In the genomic region with DNA sequence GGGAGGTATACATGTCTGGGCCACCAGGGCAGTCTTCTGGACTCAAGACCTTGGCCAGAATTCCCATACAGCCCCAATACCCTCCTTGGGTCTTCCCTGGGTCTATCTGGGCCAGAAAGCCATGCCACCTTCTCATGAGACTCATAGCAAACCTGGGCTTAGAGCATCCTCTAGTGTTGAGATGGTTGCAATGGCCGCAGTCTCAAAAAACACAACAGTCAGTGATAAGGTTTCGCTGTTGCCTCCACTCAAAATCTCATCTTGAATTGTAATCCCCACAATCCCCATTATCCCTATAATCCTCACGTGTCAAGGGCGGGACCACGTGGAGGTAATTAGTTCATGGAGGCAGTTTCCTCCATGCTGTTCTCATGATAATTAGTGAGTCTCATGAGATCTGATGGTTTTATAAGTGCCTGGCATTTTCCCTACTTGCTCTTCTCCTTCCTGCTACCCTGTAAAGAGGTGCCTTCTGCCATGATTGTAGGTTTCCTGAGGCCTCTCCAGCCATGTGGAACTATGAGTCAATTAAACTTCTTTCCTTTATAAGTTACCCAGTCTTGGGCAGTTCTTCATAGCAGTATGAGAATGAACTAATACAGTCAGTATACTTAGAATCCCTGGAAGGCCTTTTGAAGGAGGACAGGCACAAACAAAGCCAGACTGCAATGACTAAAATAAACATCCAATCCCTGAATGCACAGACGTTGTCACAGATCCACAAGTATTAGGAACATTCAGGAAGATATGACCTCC, we compare ENCODE assay signal across 9 cellular contexts.
DNase-seq lines count a peak whose midpoint lies in the region; ATAC-seq and TF ChIP-seq lines count a peak whose summit lies in the region.
"Had no signal": no experiment of that assay in that cellular context is flagged by ENCODE, and none has a peak within 500 bp of the region (broad histone marks: within the 10 kb centered on the region; RNA-seq: fewer than 3 reads in every experiment).

No MANE protein-coding gene starts in this region.

- no peaks in the 10 kb centered on the region for H3K9me3 ChIP-seq in ascending aorta

- H3K27me3 ChIP-seq in ascending aorta, result no peaks in the 10 kb centered on the region

- no peaks in the 10 kb centered on the region for H3K4me1 ChIP-seq in ascending aorta

- H3K36me3 ChIP-seq in ascending aorta, result no peaks in the 10 kb centered on the region

- H3K4me3 ChIP-seq in ascending aorta, result no peak overlapping the region

- H3K27ac ChIP-seq in VCaP (no peak overlapping the region), ascending aorta (no peak overlapping the region)

- peak; percentile 13 for DNase-seq in NK-92 treated with Interleukin-12 subunit alpha and Interleukin-12 subunit beta, amount 100 ng/mL, for 24 hours (lab: John Stamatoyannopoulos, UW)
- DNase-seq in NK-92 (lab: John Stamatoyannopoulos, UW; ENCODE audit: unreplicated experiment) (no peak), Kasumi-1 (lab: John Stamatoyannopoulos, UW) (peak; percentile 43 to 68), left ventricle myocardium superior (no peak), superior temporal gyrus (ENCODE audit: extremely low spot score) (peak; percentile 58), ascending aorta (ENCODE audit: low spot score in 2 of 2) (no peak)
- DNase-seq: activated naive CD8-positive, alpha-beta T cell treated with anti-CD3 and anti-CD28 coated beads, Interleukin-2, amount 10 ng/mL, durations not matched to agents 7 days and 5 days had no signal

- intact Hi-C loops in left ventricle myocardium superior (cut with micrococcal nuclease), result no loop called here
- intact Hi-C loops in ascending aorta (cut with DNase I), result no loop called here

- ATAC-seq in GM21360 (IDR thresholded peaks at IDR 0.05; ENCODE audit: unreplicated experiment) (peak; percentile 66), left ventricle myocardium superior (peak; percentile 48)

- TF ChIP-seq CTCF in VCaP (conservative IDR thresholded peaks at IDR 0.05) (peak; percentile 78), ascending aorta (IDR thresholded peaks at IDR 0.05) (no peak)

Comparison
In these comparisons a context has a peak if more than half of its experiments do, and no peak if none do; other contexts are left out.
1. DNase-seq: peak in NK-92 treated with Interleukin-12 subunit alpha and Interleukin-12 subunit beta, amount 100 ng/mL, for 24 hours (single experiment), Kasumi-1 (2 of 2) and superior temporal gyrus (single experiment); none in NK-92 (single experiment), left ventricle myocardium superior (single experiment) and ascending aorta (0 of 2).